In genomic region chr5:127228540-127229184, GRCh38 we compare ENCODE assay signal across 8 cellular contexts.
DNase-seq lines count a peak whose midpoint lies in the region; ATAC-seq and TF ChIP-seq lines count a peak whose summit lies in the region.

No MANE protein-coding gene starts in this region.

- peak overlapping the region; percentile 93 for H3K4me2 ChIP-seq in hepatocyte

- peaks cover 5% of the 10 kb centered on the region for H3K9me3 Mint-ChIP-seq in activated CD4-positive, alpha-beta memory T cell treated with anti-CD3 and anti-CD28 coated beads for 36 hours

- no peaks in the 10 kb centered on the region for H3K9me2 ChIP-seq in hepatocyte (replicated peaks; ENCODE audit: insufficient read depth)

- no peak overlapping the region for H3K27ac ChIP-seq in hepatocyte

- TF ChIP-seq CTCF in hepatocyte (IDR thresholded peaks at IDR 0.05; ENCODE audit: poor library complexity), result no peak

- no peak overlapping the region for H3K27ac Mint-ChIP-seq in activated CD4-positive, alpha-beta memory T cell treated with anti-CD3 and anti-CD28 coated beads for 36 hours

- H3K27me3 ChIP-seq in hepatocyte, result no peaks in the 10 kb centered on the region

- H3K4me3 Mint-ChIP-seq in activated CD4-positive, alpha-beta memory T cell treated with anti-CD3 and anti-CD28 coated beads for 36 hours, result peak overlapping the region; percentile 60

- peak overlapping the region; percentile 90 for H2AFZ ChIP-seq in hepatocyte

- peak; percentile 15 for ATAC-seq in HG02970 (IDR thresholded peaks at IDR 0.05; ENCODE audit: low FRiP score, unreplicated experiment)
- no peak for ATAC-seq in GM18858 (IDR thresholded peaks at IDR 0.05; ENCODE audit: unreplicated experiment)
- no peak for ATAC-seq in HG03095 (IDR thresholded peaks at IDR 0.05; ENCODE audit: unreplicated experiment)

- no peaks in the 10 kb centered on the region for H3K9me3 ChIP-seq in hepatocyte (ENCODE audit: low read depth)

- no peaks in the 10 kb centered on the region for H3K36me3 ChIP-seq in hepatocyte (replicated peaks; ENCODE audit: insufficient read depth, low read depth)

- no peaks in the 10 kb centered on the region for H3K4me1 ChIP-seq in hepatocyte (ENCODE audit: insufficient read depth)

- no peaks in the 10 kb centered on the region for H3K79me2 ChIP-seq in hepatocyte

- no peaks in the 10 kb centered on the region for H4K20me1 ChIP-seq in hepatocyte (ENCODE audit: insufficient read depth, poor library complexity, severe bottlenecking)

- CTCF ChIA-PET in activated CD4-positive, alpha-beta memory T cell treated with anti-CD3 and anti-CD28 coated beads for 36 hours (lab: Charles Lee), result interaction anchor here (0.7 kb wide), 1 partner anchor 728 kb away, joined by 3 read pairs; no protein-coding TSS in a partner anchor

- no peak overlapping the region for H3K4me3 ChIP-seq in hepatocyte

- WGBS in hepatocyte (ENCODE audit: low lambda C conversion rate, missing lambda C conversion rate), result 53% methylated on average over 18 of the region's 18 CpGs

- H3K36me3 Mint-ChIP-seq in activated CD4-positive, alpha-beta memory T cell treated with anti-CD3 and anti-CD28 coated beads for 36 hours, result peaks cover 3% of the 10 kb centered on the region

- DNase-seq in activated CD4-positive, alpha-beta memory T cell treated with anti-CD3 and anti-CD28 coated beads for 36 hours, result no peak
- peak; percentile 39 for DNase-seq in hepatocyte (ENCODE audit: low spot score)
- peak; percentile 23 for DNase-seq in stimulated activated CD8-positive, alpha-beta memory T cell treated with anti-CD3 and anti-CD28 coated beads, Interleukin-4, amount 100 ng/mL, for 48 hours
- DNase-seq in COR-L47 (lab: John Stamatoyannopoulos, UW), result no peak
- DNase-seq in dermis blood vessel endothelial cell, result no peak

- intact Hi-C loops in activated CD4-positive, alpha-beta memory T cell treated with anti-CD3 and anti-CD28 coated beads for 36 hours (cut with micrococcal nuclease), result loop anchor here (1.0 to 5.0 kb wide), 3 partner anchors 155 to 566 kb away; partner anchors contain the start of genes C5orf63 and MARCHF3

- POLR2A ChIA-PET in activated CD4-positive, alpha-beta memory T cell treated with anti-CD3 and anti-CD28 coated beads for 36 hours (lab: Charles Lee), result no interaction called here

- no peaks in the 10 kb centered on the region for H3K27me3 Mint-ChIP-seq in activated CD4-positive, alpha-beta memory T cell treated with anti-CD3 and anti-CD28 coated beads for 36 hours

- peaks cover 21% of the 10 kb centered on the region for H3K4me1 Mint-ChIP-seq in activated CD4-positive, alpha-beta memory T cell treated with anti-CD3 and anti-CD28 coated beads for 36 hours (ENCODE audit: low read depth)

Comparison
In these comparisons a context has a peak if more than half of its experiments do, and no peak if none do; other contexts are left out.
1. DNase-seq: peak in hepatocyte (single experiment) and stimulated activated CD8-positive, alpha-beta memory T cell treated with anti-CD3 and anti-CD28 coated beads, Interleukin-4, amount 100 ng/mL, for 48 hours (single experiment); none in activated CD4-positive, alpha-beta memory T cell treated with anti-CD3 and anti-CD28 coated beads for 36 hours (single experiment), COR-L47 (single experiment) and dermis blood vessel endothelial cell (single experiment).